In genomic region chr1:155063550-155064108, GRCh38 we compare ENCODE assay signal across 1 cellular context.
A peak's percentile ranks its signal among the peaks of the same experiment; 100 is the strongest.
TF ChIP-seq lines count a peak whose summit lies in the region.

A gene with protein sequence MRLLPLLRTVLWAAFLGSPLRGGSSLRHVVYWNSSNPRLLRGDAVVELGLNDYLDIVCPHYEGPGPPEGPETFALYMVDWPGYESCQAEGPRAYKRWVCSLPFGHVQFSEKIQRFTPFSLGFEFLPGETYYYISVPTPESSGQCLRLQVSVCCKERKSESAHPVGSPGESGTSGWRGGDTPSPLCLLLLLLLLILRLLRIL (plus strand): TSS chr1:155063740. CDS start chr1:155063824, 84 bp downstream.

TF ChIP-seq in HepG2, 621 proteins besides CTCF, POLR2A, EP300 and RAD21 (continued from another document and continues in another):
- TF ChIP-seq SP1 (IDR thresholded peaks at IDR 0.05) (no peak), SP1 (CRISPR knock-in tag; IDR thresholded peaks at IDR 0.05) (peak; percentile 33; the same call in 1 of the 2 replicates), LRRFIP1 (CRISPR knock-in tag; conservative IDR thresholded peaks at IDR 0.05) (no peak), FOXK2 (IDR thresholded peaks at IDR 0.05) (no peak), PHB2 (IDR thresholded peaks at IDR 0.05; ENCODE audit: partially characterized antibody) (no peak), HNRNPUL1 (IDR thresholded peaks at IDR 0.05; ENCODE audit: low read depth, low read length) (no peak), ZFP41 (CRISPR knock-in tag; IDR thresholded peaks at IDR 0.05; ENCODE audit: borderline replicate concordance) (no peak), MATR3 (CRISPR knock-in tag; IDR thresholded peaks at IDR 0.05) (no peak), EZH2 (conservative IDR thresholded peaks at IDR 0.05; ENCODE audit: low read depth, low read length) (no peak), NFKB2 (CRISPR knock-in tag; IDR thresholded peaks at IDR 0.05; ENCODE audit: borderline replicate concordance) (no peak; the same call in 1 of the 2 replicates), ZNF800 (CRISPR knock-in tag; IDR thresholded peaks at IDR 0.05) (0 out of 2 replicates have a peak, but pooled peaks have one; percentile 50), SRF (IDR thresholded peaks at IDR 0.05; ENCODE audit: low read depth, low read length) (no peak), POLR2AphosphoS5 (IDR thresholded peaks at IDR 0.05; ENCODE audit: low read depth, low read length) (peak; percentile 96), ZFAT (CRISPR knock-in tag; conservative IDR thresholded peaks at IDR 0.05) (no peak), KLF9 (CRISPR knock-in tag; IDR thresholded peaks at IDR 0.05; ENCODE audit: low read depth) (no peak), MYPOP (CRISPR knock-in tag; IDR thresholded peaks at IDR 0.05) (peak; percentile 57; the same call in 1 of the 2 replicates), ATF3 (CRISPR knock-in tag; IDR thresholded peaks at IDR 0.05) (no peak), MXI1 (IDR thresholded peaks at IDR 0.05; ENCODE audit: borderline replicate concordance, low read depth, low read length) (no peak; the same call in 2 of the 3 replicates), ATF7-NPFF (CRISPR knock-in tag; IDR thresholded peaks at IDR 0.05; ENCODE audit: low read depth) (peak; percentile 30; the same call in 1 of the 2 replicates), CSRNP1 (CRISPR knock-in tag; IDR thresholded peaks at IDR 0.05) (no peak), ZSCAN22 (CRISPR knock-in tag; IDR thresholded peaks at IDR 0.05) (no peak), ZSCAN30 (CRISPR knock-in tag; IDR thresholded peaks at IDR 0.05) (no peak), ZNF775 (CRISPR knock-in tag; IDR thresholded peaks at IDR 0.05; ENCODE audit: borderline replicate concordance) (no peak), FOXA3 (CRISPR knock-in tag; IDR thresholded peaks at IDR 0.05) (no peak; the same call in 1 of the 2 replicates), ZNF160 (CRISPR knock-in tag; IDR thresholded peaks at IDR 0.05) (no peak), ZSCAN29 (CRISPR knock-in tag; conservative IDR thresholded peaks at IDR 0.05) (no peak), ZNF136 (CRISPR knock-in tag; IDR thresholded peaks at IDR 0.05; ENCODE audit: low read depth) (no peak), ZNF143 (CRISPR knock-in tag; IDR thresholded peaks at IDR 0.05) (no peak), ZBTB26 (CRISPR knock-in tag; IDR thresholded peaks at IDR 0.05; ENCODE audit: borderline replicate concordance) (no peak), ZNF737 (CRISPR knock-in tag; IDR thresholded peaks at IDR 0.05; ENCODE audit: borderline replicate concordance) (no peak), ZNF260 (CRISPR knock-in tag; IDR thresholded peaks at IDR 0.05; ENCODE audit: borderline replicate concordance, low read depth) (no peak), ZSCAN25 (CRISPR knock-in tag; IDR thresholded peaks at IDR 0.05) (no peak), ZSCAN9 (CRISPR knock-in tag; IDR thresholded peaks at IDR 0.05; ENCODE audit: borderline replicate concordance) (no peak; the same call in 1 of the 2 replicates), ZNF121 (CRISPR knock-in tag; IDR thresholded peaks at IDR 0.05) (no peak), ZNF20 (CRISPR knock-in tag; IDR thresholded peaks at IDR 0.05) (0 out of 2 replicates have a peak, but pooled peaks have one; percentile 37), KLF15 (CRISPR knock-in tag; IDR thresholded peaks at IDR 0.05; ENCODE audit: borderline replicate concordance) (peak; percentile 70; the same call in 1 of the 2 replicates), ZNF7 (CRISPR knock-in tag; IDR thresholded peaks at IDR 0.05) (no peak), RBFOX2 (IDR thresholded peaks at IDR 0.05; ENCODE audit: low read depth, low read length) (peak; percentile 80), HNRNPLL (IDR thresholded peaks at IDR 0.05; ENCODE audit: low read depth, low read length, poor library complexity, severe bottlenecking) (peak; percentile 91), TEAD3 (CRISPR knock-in tag; optimal IDR thresholded peaks at IDR 0.05; ENCODE audit: borderline replicate concordance) (peak; percentile 24)
- TF ChIP-seq, protein P1, sequence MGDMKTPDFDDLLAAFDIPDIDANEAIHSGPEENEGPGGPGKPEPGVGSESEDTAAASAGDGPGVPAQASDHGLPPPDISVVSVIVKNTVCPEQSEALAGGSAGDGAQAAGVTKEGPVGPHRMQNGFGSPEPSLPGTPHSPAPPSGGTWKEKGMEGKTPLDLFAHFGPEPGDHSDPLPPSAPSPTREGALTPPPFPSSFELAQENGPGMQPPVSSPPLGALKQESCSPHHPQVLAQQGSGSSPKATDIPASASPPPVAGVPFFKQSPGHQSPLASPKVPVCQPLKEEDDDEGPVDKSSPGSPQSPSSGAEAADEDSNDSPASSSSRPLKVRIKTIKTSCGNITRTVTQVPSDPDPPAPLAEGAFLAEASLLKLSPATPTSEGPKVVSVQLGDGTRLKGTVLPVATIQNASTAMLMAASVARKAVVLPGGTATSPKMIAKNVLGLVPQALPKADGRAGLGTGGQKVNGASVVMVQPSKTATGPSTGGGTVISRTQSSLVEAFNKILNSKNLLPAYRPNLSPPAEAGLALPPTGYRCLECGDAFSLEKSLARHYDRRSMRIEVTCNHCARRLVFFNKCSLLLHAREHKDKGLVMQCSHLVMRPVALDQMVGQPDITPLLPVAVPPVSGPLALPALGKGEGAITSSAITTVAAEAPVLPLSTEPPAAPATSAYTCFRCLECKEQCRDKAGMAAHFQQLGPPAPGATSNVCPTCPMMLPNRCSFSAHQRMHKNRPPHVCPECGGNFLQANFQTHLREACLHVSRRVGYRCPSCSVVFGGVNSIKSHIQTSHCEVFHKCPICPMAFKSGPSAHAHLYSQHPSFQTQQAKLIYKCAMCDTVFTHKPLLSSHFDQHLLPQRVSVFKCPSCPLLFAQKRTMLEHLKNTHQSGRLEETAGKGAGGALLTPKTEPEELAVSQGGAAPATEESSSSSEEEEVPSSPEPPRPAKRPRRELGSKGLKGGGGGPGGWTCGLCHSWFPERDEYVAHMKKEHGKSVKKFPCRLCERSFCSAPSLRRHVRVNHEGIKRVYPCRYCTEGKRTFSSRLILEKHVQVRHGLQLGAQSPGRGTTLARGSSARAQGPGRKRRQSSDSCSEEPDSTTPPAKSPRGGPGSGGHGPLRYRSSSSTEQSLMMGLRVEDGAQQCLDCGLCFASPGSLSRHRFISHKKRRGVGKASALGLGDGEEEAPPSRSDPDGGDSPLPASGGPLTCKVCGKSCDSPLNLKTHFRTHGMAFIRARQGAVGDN (CRISPR knock-in tag; IDR thresholded peaks at IDR 0.05) = peak; percentile 65
- TF ChIP-seq, protein P2, sequence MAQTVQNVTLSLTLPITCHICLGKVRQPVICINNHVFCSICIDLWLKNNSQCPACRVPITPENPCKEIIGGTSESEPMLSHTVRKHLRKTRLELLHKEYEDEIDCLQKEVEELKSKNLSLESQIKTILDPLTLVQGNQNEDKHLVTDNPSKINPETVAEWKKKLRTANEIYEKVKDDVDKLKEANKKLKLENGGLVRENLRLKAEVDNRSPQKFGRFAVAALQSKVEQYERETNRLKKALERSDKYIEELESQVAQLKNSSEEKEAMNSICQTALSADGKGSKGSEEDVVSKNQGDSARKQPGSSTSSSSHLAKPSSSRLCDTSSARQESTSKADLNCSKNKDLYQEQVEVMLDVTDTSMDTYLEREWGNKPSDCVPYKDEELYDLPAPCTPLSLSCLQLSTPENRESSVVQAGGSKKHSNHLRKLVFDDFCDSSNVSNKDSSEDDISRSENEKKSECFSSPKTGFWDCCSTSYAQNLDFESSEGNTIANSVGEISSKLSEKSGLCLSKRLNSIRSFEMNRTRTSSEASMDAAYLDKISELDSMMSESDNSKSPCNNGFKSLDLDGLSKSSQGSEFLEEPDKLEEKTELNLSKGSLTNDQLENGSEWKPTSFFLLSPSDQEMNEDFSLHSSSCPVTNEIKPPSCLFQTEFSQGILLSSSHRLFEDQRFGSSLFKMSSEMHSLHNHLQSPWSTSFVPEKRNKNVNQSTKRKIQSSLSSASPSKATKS (CRISPR knock-in tag; IDR thresholded peaks at IDR 0.05) = no peak
- TF ChIP-seq, protein P3, sequence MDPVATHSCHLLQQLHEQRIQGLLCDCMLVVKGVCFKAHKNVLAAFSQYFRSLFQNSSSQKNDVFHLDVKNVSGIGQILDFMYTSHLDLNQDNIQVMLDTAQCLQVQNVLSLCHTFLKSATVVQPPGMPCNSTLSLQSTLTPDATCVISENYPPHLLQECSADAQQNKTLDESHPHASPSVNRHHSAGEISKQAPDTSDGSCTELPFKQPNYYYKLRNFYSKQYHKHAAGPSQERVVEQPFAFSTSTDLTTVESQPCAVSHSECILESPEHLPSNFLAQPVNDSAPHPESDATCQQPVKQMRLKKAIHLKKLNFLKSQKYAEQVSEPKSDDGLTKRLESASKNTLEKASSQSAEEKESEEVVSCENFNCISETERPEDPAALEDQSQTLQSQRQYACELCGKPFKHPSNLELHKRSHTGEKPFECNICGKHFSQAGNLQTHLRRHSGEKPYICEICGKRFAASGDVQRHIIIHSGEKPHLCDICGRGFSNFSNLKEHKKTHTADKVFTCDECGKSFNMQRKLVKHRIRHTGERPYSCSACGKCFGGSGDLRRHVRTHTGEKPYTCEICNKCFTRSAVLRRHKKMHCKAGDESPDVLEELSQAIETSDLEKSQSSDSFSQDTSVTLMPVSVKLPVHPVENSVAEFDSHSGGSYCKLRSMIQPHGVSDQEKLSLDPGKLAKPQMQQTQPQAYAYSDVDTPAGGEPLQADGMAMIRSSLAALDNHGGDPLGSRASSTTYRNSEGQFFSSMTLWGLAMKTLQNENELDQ (CRISPR knock-in tag; IDR thresholded peaks at IDR 0.05; ENCODE audit: borderline replicate concordance) = no peak
- TF ChIP-seq, protein P4, sequence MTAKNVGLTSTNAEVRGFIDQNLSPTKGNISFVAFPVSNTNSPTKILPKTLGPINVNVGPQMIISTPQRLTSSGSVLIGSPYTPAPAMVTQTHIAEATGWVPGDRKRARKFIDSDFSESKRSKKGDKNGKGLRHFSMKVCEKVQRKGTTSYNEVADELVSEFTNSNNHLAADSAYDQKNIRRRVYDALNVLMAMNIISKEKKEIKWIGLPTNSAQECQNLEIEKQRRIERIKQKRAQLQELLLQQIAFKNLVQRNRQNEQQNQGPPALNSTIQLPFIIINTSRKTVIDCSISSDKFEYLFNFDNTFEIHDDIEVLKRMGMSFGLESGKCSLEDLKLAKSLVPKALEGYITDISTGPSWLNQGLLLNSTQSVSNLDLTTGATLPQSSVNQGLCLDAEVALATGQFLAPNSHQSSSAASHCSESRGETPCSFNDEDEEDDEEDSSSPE (CRISPR knock-in tag; IDR thresholded peaks at IDR 0.05) = 0 out of 2 replicates have a peak, but pooled peaks have one; percentile 37
